ENCODE assay signal across 2 cellular contexts in genomic region chr5:141597814-141598213, GRCh38.
TF ChIP-seq lines count a peak whose summit lies in the region.

No MANE protein-coding gene starts in this region.

TF ChIP-seq in liver, 16 proteins besides CTCF, POLR2A, EP300 and RAD21:
- TF ChIP-seq NR2F2 (IDR thresholded peaks at IDR 0.05) (no peak), HNF4G (IDR thresholded peaks at IDR 0.05) (no peak), REST (IDR thresholded peaks at IDR 0.05) (no peak), HNF4A (conservative IDR thresholded peaks at IDR 0.05) (no peak), JUND (IDR thresholded peaks at IDR 0.05) (no peak), GABPA (IDR thresholded peaks at IDR 0.05 in 1 of 2, conservative IDR thresholded peaks at IDR 0.05 in 1 of 2) (no peak), EGR1 (IDR thresholded peaks at IDR 0.05; ENCODE audit: low read depth in 2 of 2) (no peak), YY1 (IDR thresholded peaks at IDR 0.05) (no peak), FOXA1 (IDR thresholded peaks at IDR 0.05) (no peak), SP1 (IDR thresholded peaks at IDR 0.05) (no peak), FOXA2 (IDR thresholded peaks at IDR 0.05) (no peak), RXRA (IDR thresholded peaks at IDR 0.05) (no peak), TAF1 (conservative IDR thresholded peaks at IDR 0.05) (no peak), ATF3 (IDR thresholded peaks at IDR 0.05) (no peak)
- TF ChIP-seq, protein P1, sequence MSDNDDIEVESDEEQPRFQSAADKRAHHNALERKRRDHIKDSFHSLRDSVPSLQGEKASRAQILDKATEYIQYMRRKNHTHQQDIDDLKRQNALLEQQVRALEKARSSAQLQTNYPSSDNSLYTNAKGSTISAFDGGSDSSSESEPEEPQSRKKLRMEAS (IDR thresholded peaks at IDR 0.05) = no peak
- TF ChIP-seq, protein P2, sequence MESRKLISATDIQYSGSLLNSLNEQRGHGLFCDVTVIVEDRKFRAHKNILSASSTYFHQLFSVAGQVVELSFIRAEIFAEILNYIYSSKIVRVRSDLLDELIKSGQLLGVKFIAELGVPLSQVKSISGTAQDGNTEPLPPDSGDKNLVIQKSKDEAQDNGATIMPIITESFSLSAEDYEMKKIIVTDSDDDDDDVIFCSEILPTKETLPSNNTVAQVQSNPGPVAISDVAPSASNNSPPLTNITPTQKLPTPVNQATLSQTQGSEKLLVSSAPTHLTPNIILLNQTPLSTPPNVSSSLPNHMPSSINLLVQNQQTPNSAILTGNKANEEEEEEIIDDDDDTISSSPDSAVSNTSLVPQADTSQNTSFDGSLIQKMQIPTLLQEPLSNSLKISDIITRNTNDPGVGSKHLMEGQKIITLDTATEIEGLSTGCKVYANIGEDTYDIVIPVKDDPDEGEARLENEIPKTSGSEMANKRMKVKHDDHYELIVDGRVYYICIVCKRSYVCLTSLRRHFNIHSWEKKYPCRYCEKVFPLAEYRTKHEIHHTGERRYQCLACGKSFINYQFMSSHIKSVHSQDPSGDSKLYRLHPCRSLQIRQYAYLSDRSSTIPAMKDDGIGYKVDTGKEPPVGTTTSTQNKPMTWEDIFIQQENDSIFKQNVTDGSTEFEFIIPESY (IDR thresholded peaks at IDR 0.05) = no peak

TF ChIP-seq in HepG2, 621 proteins besides CTCF, POLR2A, EP300 and RAD21:
- no peak for TF ChIP-seq ZNF546 (CRISPR knock-in tag; conservative IDR thresholded peaks at IDR 0.05)
- TF ChIP-seq GATAD1 (CRISPR knock-in tag; IDR thresholded peaks at IDR 0.05) = no peak
- TF ChIP-seq POLR2G (IDR thresholded peaks at IDR 0.05; ENCODE audit: low read depth, low read length) = no peak
- no peak for TF ChIP-seq ZNF317 (CRISPR knock-in tag; IDR thresholded peaks at IDR 0.05)
- TF ChIP-seq SNAPC5 (CRISPR knock-in tag; IDR thresholded peaks at IDR 0.05; ENCODE audit: borderline replicate concordance) = no peak
- no peak for TF ChIP-seq PATZ1 (CRISPR knock-in tag; IDR thresholded peaks at IDR 0.05)
- TF ChIP-seq, protein P3, sequence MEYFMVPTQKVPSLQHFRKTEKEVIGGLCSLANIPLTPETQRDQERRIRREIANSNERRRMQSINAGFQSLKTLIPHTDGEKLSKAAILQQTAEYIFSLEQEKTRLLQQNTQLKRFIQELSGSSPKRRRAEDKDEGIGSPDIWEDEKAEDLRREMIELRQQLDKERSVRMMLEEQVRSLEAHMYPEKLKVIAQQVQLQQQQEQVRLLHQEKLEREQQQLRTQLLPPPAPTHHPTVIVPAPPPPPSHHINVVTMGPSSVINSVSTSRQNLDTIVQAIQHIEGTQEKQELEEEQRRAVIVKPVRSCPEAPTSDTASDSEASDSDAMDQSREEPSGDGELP (IDR thresholded peaks at IDR 0.05; ENCODE audit: borderline replicate concordance, low read depth) = no peak
- TF ChIP-seq, protein P4, sequence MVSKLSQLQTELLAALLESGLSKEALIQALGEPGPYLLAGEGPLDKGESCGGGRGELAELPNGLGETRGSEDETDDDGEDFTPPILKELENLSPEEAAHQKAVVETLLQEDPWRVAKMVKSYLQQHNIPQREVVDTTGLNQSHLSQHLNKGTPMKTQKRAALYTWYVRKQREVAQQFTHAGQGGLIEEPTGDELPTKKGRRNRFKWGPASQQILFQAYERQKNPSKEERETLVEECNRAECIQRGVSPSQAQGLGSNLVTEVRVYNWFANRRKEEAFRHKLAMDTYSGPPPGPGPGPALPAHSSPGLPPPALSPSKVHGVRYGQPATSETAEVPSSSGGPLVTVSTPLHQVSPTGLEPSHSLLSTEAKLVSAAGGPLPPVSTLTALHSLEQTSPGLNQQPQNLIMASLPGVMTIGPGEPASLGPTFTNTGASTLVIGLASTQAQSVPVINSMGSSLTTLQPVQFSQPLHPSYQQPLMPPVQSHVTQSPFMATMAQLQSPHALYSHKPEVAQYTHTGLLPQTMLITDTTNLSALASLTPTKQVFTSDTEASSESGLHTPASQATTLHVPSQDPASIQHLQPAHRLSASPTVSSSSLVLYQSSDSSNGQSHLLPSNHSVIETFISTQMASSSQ (IDR thresholded peaks at IDR 0.05; ENCODE audit: low read depth) = no peak
- TF ChIP-seq, protein P4 (CRISPR knock-in tag; IDR thresholded peaks at IDR 0.05; ENCODE audit: borderline replicate concordance) = no peak
- TF ChIP-seq, protein P5, sequence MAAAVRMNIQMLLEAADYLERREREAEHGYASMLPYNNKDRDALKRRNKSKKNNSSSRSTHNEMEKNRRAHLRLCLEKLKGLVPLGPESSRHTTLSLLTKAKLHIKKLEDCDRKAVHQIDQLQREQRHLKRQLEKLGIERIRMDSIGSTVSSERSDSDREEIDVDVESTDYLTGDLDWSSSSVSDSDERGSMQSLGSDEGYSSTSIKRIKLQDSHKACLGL (CRISPR knock-in tag; IDR thresholded peaks at IDR 0.05) = no peak
- TF ChIP-seq HOXD1 (CRISPR knock-in tag; IDR thresholded peaks at IDR 0.05) = no peak
- no peak for TF ChIP-seq TMF1 (CRISPR knock-in tag; IDR thresholded peaks at IDR 0.05; ENCODE audit: low read depth)
